Comparison of ENCODE assay signal across 1 cellular context in genomic region chr3:197792019-197792647, GRCh38.
TF ChIP-seq lines count a peak whose summit lies in the region.

No MANE protein-coding gene starts in this region.

TF ChIP-seq in GM23338, 12 proteins besides CTCF, POLR2A, EP300 and RAD21 (continued from another document):
- TF ChIP-seq ZNF462 (CRISPR knock-in tag; IDR thresholded peaks at IDR 0.05) (no peak), STAT1 (IDR thresholded peaks at IDR 0.05; ENCODE audit: unreplicated experiment) (no peak), JUNB (IDR thresholded peaks at IDR 0.05; ENCODE audit: unreplicated experiment) (no peak)
